8 cellular contexts compared by ENCODE assay signal in the genomic region with DNA sequence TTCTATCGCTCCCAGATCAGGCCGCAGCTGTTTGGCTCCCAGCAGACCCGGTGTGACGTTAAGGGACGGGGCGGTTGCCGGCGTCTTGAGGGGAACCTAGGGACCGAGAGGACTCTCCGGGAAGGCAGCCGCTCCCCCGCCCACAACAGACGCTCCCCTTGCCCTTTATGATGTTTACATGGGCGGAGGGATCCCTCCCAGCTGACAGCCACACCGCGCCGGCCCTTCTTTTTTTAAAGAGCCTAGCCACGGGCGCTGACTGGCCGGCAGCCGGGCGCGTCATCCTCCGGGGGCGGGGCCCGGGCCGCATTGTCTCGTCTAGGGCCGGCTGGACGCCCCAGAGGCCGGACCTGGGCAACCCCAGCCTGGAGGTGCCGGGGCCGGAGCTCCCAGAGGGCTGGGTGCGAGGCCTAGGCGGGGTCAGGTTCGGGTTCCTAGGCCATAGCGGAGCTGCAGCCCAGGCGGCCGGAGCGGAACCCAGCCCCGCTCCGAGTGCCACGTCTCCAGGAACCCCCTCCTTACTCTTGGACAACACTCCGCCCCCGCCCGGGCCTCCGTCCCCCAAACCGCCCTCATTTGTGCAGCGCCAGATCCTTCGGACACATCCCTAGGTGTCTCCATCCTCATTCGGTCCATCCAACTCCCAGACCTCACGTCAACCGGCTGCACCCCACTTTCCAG. TPM values are rescaled to one million over a fixed set of nuclear protein-coding genes. Genes with fewer than 3 reads are reported as not detected.
A peak's percentile ranks its signal among the peaks of the same experiment; 100 is the strongest.
DNase-seq lines count a peak whose midpoint lies in the region; ATAC-seq and TF ChIP-seq lines count a peak whose summit lies in the region.

Gene PCAT6, plus strand, starts transcription at position 340 of the 681 bp plus-strand sequence.

- peak within 1 kb of the TSS; percentile 20 to 80 (median 57) for H3K4me3 ChIP-seq in adrenal gland
- H3K4me3 ChIP-seq in heart left ventricle = peak within 1 kb of the TSS; percentile 51 to 89 (median 75)

- no peaks in the 10 kb centered on the region for H3K36me3 Mint-ChIP-seq in type B pancreatic cell

- intact Hi-C loops in adrenal gland (cut with DNase I) = no loop called here
- intact Hi-C loops in heart left ventricle (cut with DNase I) = loop anchor here in 7 of 10 donors (2.0 to 5.0 kb wide), 6 partner anchors 47 to 147 kb away; partner anchors contain the start of genes RABIF (in 4 of the 7) and ADIPOR1 (in 1 of the 7)

- DNase-seq in GM10266 (ENCODE audit: extremely low spot score) (peak; percentile 94), NCI-H1417 treated with DMSO at 0.1 percent for 48 hours (lab: John Stamatoyannopoulos, UW) (peak; percentile 72), T follicular helper cell (ENCODE audit: low read depth) (peak; percentile 76), adrenal gland (peak; percentile 94 to 98 (median 96)), heart left ventricle (peak; percentile 95 to 97 (median 96)), pons (ENCODE audit: low spot score) (peak; percentile 93), type B pancreatic cell (ENCODE audit: extremely low spot score, unreplicated experiment) (peak; percentile 94)

- no peaks in the 10 kb centered on the region for H3K9me3 ChIP-seq in adrenal gland (replicated peaks in 1 of 3)
- no peaks in the 10 kb centered on the region for H3K9me3 ChIP-seq in heart left ventricle

- H3K27me3 ChIP-seq in adrenal gland (no peaks in the 10 kb centered on the region), heart left ventricle (no peaks in the 10 kb centered on the region)

- H3K4me3 Mint-ChIP-seq in type B pancreatic cell = peak within 1 kb of the TSS; percentile 93

- H3K27ac ChIP-seq in adrenal gland (peak within 1 kb of the TSS; percentile 53 to 83 (median 61)), heart left ventricle (peak within 1 kb of the TSS; percentile 43 to 91 (median 82))

- H3K9me3 Mint-ChIP-seq in type B pancreatic cell = no peaks in the 10 kb centered on the region

- TF ChIP-seq CTCF in GM10266 (IDR thresholded peaks at IDR 0.05; ENCODE audit: control insufficient read depth, insufficient read depth, low read depth, missing control alignments) (no peak), adrenal gland (IDR thresholded peaks at IDR 0.05) (no peak), heart left ventricle (IDR thresholded peaks at IDR 0.05) (no peak), type B pancreatic cell (conservative IDR thresholded peaks at IDR 0.05) (no peak)

- H3K4me1 ChIP-seq in adrenal gland (replicated peaks in 1 of 2) (peaks cover 16 to 17% of the 10 kb centered on the region in 2 donors), heart left ventricle (peaks cover 0 to 39% (median 18%) of the 10 kb centered on the region in 12 donors)

- H3K36me3 ChIP-seq in adrenal gland (replicated peaks in 1 of 2) (no peaks in the 10 kb centered on the region), heart left ventricle (no peaks in the 10 kb centered on the region)

- WGBS in adrenal gland, 4 donors = 0% methylated on average over 4 to 53 of the region's 53 CpGs
- 0 to 1% (median 0%) methylated on average over 29 to 53 of the region's 53 CpGs for WGBS in heart left ventricle, 4 donors

- TF ChIP-seq POLR2A in adrenal gland (IDR thresholded peaks at IDR 0.05) = peak; percentile 45 to 84
- TF ChIP-seq POLR2A in heart left ventricle (IDR thresholded peaks at IDR 0.05) = peak in 1 of 2 donors; percentile 88

- peaks cover 38% of the 10 kb centered on the region for H3K4me1 Mint-ChIP-seq in type B pancreatic cell (ENCODE audit: unreplicated experiment)

- peaks cover 5% of the 10 kb centered on the region for H3K27me3 Mint-ChIP-seq in type B pancreatic cell

- ATAC-seq in HG02678 (IDR thresholded peaks at IDR 0.05; ENCODE audit: unreplicated experiment) (peak; percentile 75), heart left ventricle (peak; percentile 91 to 96 (median 94))

- peak within 1 kb of the TSS; percentile 97 for H3K27ac Mint-ChIP-seq in type B pancreatic cell

RNA-seq across cellular contexts. Expression of gene PCAT6, which starts in this region (rescaled TPM):
- total RNA-seq in adrenal gland (1 to 10 TPM in 4 of 8 donors, under 1 TPM in 1, not detected in 3; 0.69 to 3.5 (median 1.3) TPM), heart left ventricle (1 to 10 TPM in 5 of 9 donors, under 1 TPM in 3, not detected in 1; 0.39 to 2.5 (median 1.0) TPM), type B pancreatic cell (ENCODE audit: low replicate concordance) (7.9 and 13.9 TPM in 2 replicates)
- polyA plus RNA-seq in adrenal gland (1 to 10 TPM; 3.0 to 8.5 (median 5.8) TPM), heart left ventricle (1 to 10 TPM in 1 of 2 donors, under 1 TPM in 1; 0.55 to 1.9 TPM)

Comparison
In these comparisons a context has a peak if more than half of its experiments do, and no peak if none do; other contexts are left out.
1. Peak in every context shown above with its lines: DNase-seq, ATAC-seq, H3K4me3 ChIP-seq and H3K27ac ChIP-seq.
2. intact Hi-C loops: an anchor here in heart left ventricle (2.0 to 5.0 kb wide); none called in adrenal gland.